Comparison of ENCODE assay signal across 2 cellular contexts in the genomic region with DNA sequence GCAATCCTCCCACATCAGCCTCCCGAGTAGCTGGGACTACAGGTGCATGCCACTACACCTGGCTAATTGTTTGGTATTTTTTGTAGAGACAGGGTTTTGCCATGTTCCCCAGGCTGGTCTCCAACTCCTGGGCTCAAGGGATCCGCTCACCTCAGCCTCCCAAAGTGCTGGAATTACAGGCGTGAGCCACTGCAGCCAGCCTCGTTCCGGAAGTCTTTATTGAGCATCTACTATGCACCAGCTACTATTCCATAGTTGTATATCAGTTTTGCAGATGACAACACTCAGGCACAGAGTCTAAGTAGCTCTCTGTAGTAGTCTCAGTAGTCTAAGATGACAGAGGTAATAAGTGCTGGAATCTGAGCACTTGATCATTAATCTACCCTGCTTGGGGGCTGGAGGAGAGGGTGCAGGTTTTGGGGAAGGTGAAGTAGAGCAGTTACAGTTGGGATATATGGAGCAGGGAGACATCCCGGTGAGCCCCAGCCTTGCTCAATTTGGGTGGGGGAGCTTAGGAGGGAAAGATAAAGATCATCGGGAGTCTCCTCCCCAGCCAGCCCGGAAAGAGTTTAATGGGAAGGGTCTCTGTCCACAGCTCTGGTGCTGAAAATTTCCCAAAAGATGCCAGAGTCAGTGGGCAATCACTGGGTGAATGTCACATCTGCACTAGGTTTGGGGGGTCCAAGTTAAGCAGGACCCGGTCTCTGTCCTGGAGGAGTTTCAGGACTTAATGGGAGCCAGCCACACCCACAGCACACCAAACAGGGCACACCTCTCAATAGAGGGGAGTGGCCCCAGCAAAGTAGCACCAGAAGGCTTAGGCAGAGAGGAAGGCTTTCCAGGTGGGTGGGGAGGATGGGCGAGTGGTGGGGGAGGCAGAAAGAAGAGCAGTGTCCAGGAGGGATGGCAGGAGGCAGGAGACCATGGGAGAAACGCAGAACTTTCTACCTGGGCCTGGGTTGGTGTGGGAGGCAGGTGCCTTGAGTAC.
TF ChIP-seq lines count a peak whose summit lies in the region.

No MANE protein-coding gene starts in this region.

TF ChIP-seq in IMR-90, 13 proteins besides CTCF, POLR2A, EP300 and RAD21:
- TF ChIP-seq, protein P1, sequence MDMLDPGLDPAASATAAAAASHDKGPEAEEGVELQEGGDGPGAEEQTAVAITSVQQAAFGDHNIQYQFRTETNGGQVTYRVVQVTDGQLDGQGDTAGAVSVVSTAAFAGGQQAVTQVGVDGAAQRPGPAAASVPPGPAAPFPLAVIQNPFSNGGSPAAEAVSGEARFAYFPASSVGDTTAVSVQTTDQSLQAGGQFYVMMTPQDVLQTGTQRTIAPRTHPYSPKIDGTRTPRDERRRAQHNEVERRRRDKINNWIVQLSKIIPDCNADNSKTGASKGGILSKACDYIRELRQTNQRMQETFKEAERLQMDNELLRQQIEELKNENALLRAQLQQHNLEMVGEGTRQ (IDR thresholded peaks at IDR 0.05; ENCODE audit: low read depth, low read length) = no peak
- TF ChIP-seq RFX5 (IDR thresholded peaks at IDR 0.05; ENCODE audit: low read depth, low read length) = no peak
- TF ChIP-seq MAFK (IDR thresholded peaks at IDR 0.05; ENCODE audit: low read depth, low read length) = no peak

TF ChIP-seq in K562, 482 proteins besides CTCF, POLR2A, EP300 and RAD21:
- TF ChIP-seq, protein P2, sequence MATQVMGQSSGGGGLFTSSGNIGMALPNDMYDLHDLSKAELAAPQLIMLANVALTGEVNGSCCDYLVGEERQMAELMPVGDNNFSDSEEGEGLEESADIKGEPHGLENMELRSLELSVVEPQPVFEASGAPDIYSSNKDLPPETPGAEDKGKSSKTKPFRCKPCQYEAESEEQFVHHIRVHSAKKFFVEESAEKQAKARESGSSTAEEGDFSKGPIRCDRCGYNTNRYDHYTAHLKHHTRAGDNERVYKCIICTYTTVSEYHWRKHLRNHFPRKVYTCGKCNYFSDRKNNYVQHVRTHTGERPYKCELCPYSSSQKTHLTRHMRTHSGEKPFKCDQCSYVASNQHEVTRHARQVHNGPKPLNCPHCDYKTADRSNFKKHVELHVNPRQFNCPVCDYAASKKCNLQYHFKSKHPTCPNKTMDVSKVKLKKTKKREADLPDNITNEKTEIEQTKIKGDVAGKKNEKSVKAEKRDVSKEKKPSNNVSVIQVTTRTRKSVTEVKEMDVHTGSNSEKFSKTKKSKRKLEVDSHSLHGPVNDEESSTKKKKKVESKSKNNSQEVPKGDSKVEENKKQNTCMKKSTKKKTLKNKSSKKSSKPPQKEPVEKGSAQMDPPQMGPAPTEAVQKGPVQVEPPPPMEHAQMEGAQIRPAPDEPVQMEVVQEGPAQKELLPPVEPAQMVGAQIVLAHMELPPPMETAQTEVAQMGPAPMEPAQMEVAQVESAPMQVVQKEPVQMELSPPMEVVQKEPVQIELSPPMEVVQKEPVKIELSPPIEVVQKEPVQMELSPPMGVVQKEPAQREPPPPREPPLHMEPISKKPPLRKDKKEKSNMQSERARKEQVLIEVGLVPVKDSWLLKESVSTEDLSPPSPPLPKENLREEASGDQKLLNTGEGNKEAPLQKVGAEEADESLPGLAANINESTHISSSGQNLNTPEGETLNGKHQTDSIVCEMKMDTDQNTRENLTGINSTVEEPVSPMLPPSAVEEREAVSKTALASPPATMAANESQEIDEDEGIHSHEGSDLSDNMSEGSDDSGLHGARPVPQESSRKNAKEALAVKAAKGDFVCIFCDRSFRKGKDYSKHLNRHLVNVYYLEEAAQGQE (CRISPR knock-in tag; IDR thresholded peaks at IDR 0.05; ENCODE audit: low read depth) = peak; percentile 88
- TF ChIP-seq ETV1 (tag; conservative IDR thresholded peaks at IDR 0.05; ENCODE audit: low read depth) = peak; percentile 56
- TF ChIP-seq MIER1 (IDR thresholded peaks at IDR 0.05; ENCODE audit: low read depth) = peak; percentile 87
- TF ChIP-seq POLR2AphosphoS5 (IDR thresholded peaks at IDR 0.05; ENCODE audit: control insufficient read depth, insufficient read depth, low read depth, low read length) = no peak
- no peak for TF ChIP-seq ZNF165 (CRISPR knock-in tag; IDR thresholded peaks at IDR 0.05; ENCODE audit: borderline replicate concordance)
- TF ChIP-seq EHMT2 (IDR thresholded peaks at IDR 0.05) = peak; percentile 93
- TF ChIP-seq, protein P3, sequence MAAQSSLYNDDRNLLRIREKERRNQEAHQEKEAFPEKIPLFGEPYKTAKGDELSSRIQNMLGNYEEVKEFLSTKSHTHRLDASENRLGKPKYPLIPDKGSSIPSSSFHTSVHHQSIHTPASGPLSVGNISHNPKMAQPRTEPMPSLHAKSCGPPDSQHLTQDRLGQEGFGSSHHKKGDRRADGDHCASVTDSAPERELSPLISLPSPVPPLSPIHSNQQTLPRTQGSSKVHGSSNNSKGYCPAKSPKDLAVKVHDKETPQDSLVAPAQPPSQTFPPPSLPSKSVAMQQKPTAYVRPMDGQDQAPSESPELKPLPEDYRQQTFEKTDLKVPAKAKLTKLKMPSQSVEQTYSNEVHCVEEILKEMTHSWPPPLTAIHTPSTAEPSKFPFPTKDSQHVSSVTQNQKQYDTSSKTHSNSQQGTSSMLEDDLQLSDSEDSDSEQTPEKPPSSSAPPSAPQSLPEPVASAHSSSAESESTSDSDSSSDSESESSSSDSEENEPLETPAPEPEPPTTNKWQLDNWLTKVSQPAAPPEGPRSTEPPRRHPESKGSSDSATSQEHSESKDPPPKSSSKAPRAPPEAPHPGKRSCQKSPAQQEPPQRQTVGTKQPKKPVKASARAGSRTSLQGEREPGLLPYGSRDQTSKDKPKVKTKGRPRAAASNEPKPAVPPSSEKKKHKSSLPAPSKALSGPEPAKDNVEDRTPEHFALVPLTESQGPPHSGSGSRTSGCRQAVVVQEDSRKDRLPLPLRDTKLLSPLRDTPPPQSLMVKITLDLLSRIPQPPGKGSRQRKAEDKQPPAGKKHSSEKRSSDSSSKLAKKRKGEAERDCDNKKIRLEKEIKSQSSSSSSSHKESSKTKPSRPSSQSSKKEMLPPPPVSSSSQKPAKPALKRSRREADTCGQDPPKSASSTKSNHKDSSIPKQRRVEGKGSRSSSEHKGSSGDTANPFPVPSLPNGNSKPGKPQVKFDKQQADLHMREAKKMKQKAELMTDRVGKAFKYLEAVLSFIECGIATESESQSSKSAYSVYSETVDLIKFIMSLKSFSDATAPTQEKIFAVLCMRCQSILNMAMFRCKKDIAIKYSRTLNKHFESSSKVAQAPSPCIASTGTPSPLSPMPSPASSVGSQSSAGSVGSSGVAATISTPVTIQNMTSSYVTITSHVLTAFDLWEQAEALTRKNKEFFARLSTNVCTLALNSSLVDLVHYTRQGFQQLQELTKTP (IDR thresholded peaks at IDR 0.05; ENCODE audit: low read depth in 1 of 2, partially characterized antibody in 2 of 2) = peak in 1 of 2 experiments; percentile 33
